9 cellular contexts compared by ENCODE assay signal in the genomic region with DNA sequence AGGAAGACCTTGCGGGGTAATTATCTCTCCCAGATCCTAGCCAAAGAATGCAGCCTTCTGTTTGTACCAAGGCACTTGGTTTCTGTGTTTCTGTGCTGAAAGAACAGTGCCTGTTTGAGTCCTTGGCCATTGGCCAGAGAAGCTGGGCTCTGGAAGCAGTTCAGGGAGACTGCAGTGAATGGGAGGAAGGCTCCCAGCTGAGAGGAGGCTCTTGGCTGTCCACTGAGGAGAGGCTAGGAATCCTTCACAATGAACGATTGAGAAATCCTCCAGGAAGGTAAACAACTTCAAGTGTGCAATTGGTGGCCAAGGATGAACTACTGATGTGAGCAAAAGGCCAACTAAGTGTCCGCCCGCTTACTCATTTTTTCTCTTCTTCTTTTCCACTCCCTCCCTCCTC.
DNase-seq lines count a peak whose midpoint lies in the region; ATAC-seq, FAIRE-seq and TF ChIP-seq lines count a peak whose summit lies in the region.
"Had no signal": no experiment of that assay in that cellular context is flagged by ENCODE, and none has a peak within 500 bp of the region (broad histone marks: within the 10 kb centered on the region; RNA-seq: fewer than 3 reads in every experiment).

No MANE protein-coding gene starts in this region.

- no peak overlapping the region for H3K4me3 ChIP-seq in small intestine (ENCODE audit: low read depth in 1 of 2, low read length in 2 of 2)

- no peaks in the 10 kb centered on the region for H3K4me1 ChIP-seq in small intestine (ENCODE audit: control insufficient read depth in 2 of 2, insufficient read depth in 1 of 2, low read depth in 1 of 2, low read length in 1 of 2)

- ATAC-seq in GM19035 (IDR thresholded peaks at IDR 0.05; ENCODE audit: unreplicated experiment) = no peak

- FAIRE-seq in small intestine (lab: Jason Lieb, UNC) = no peak

- POLR2A ChIA-PET in MCF 10A (lab: Yijun Ruan, JAX) = no interaction called here

- no peak overlapping the region for H3K4me3 Mint-ChIP-seq in MCF 10A (ENCODE audit: unreplicated experiment)

- DNase-seq in NCI-H2029 treated with DMSO at 0.1 percent for 48 hours (lab: John Stamatoyannopoulos, UW) (peak; percentile 85), MCF 10A (ENCODE audit: unreplicated experiment) (peak; percentile 89), iPS-NIHi11 (ENCODE audit: low spot score) (peak; percentile 7), small intestine (peak; percentile 5), NCI-H2171 (lab: John Stamatoyannopoulos, UW) (no peak), NCI-H128 (lab: John Stamatoyannopoulos, UW; ENCODE audit: unreplicated experiment) (no peak), KG1 (lab: John Stamatoyannopoulos, UW) (no peak)
- DNase-seq: NCI-H2171 treated with DMSO at 0.1 percent for 48 hours had no signal

- H3K9me3 Mint-ChIP-seq in MCF 10A (ENCODE audit: unreplicated experiment) = no peaks in the 10 kb centered on the region

- BruUV-seq in MCF 10A (replicated peaks; lab: Mats Ljungman, UMichigan) = no TSS peak

- H3K27me3 Mint-ChIP-seq in MCF 10A (ENCODE audit: insufficient read depth, unreplicated experiment) = no peaks in the 10 kb centered on the region

- no peaks in the 10 kb centered on the region for H3K36me3 ChIP-seq in small intestine (ENCODE audit: control insufficient read depth in 2 of 2, insufficient read depth in 2 of 2, low read length in 2 of 2)

- no peak for TF ChIP-seq CTCF in MCF 10A (IDR thresholded peaks at IDR 0.05; ENCODE audit: unreplicated experiment)

- H3K36me3 Mint-ChIP-seq in MCF 10A (ENCODE audit: insufficient read depth, unreplicated experiment) = no peaks in the 10 kb centered on the region

- no peaks in the 10 kb centered on the region for H3K4me1 Mint-ChIP-seq in MCF 10A (ENCODE audit: insufficient read depth, unreplicated experiment)

- H3K27ac Mint-ChIP-seq in MCF 10A (ENCODE audit: low read depth, unreplicated experiment) = no peak overlapping the region

- CTCF ChIA-PET in MCF 10A (lab: Yijun Ruan, JAX) = no interaction called here

- 44 to 59% (median 49%) methylated on average over 4 of the region's 4 CpGs for WGBS in small intestine, 3 donors

- intact Hi-C loops in MCF 10A (cut with micrococcal nuclease) = no loop called here

- no peak overlapping the region for H3K27ac ChIP-seq in small intestine (ENCODE audit: low read depth in 1 of 2, low read length in 1 of 2)

- H3K9me3 ChIP-seq in small intestine (ENCODE audit: control insufficient read depth, low read depth) = no peaks in the 10 kb centered on the region

- no peaks in the 10 kb centered on the region for H3K27me3 ChIP-seq in small intestine (ENCODE audit: control insufficient read depth in 2 of 2, insufficient read depth in 2 of 2, low read length in 2 of 2)

Comparison
In these comparisons a context has a peak if more than half of its experiments do, and no peak if none do; other contexts are left out.
1. DNase-seq: peak in NCI-H2029 treated with DMSO at 0.1 percent for 48 hours (single experiment), MCF 10A (single experiment), iPS-NIHi11 (single experiment) and small intestine (single experiment); none in NCI-H2171 (single experiment), NCI-H128 (single experiment) and KG1 (single experiment).